In genomic region chr4:110211007-110211769, GRCh38 we compare ENCODE assay signal across 8 cellular contexts. TPM values are rescaled to one million over a fixed set of nuclear protein-coding genes. Genes with fewer than 3 reads are reported as not detected.
DNase-seq lines count a peak whose midpoint lies in the region; ATAC-seq, FAIRE-seq and TF ChIP-seq lines count a peak whose summit lies in the region.

No MANE protein-coding gene starts in this region.

- no peaks in the 10 kb centered on the region for H3K79me1 ChIP-seq in H1 (ENCODE audit: low read depth, low read length)

- no peak overlapping the region for H4K5ac ChIP-seq in H1 (ENCODE audit: insufficient read length, low read depth, low read length)

- peak overlapping the region in 1 of 9 donors; percentile 25 for H3K27ac Mint-ChIP-seq in naive thymus-derived CD4-positive, alpha-beta T cell

- TF ChIP-seq RAD21 in H1 (IDR thresholded peaks at IDR 0.05 in 1 of 2, conservative IDR thresholded peaks at IDR 0.05 in 1 of 2; ENCODE audit: low read depth in 2 of 2, low read length in 2 of 2), result peak; percentile 48 to 52

- peaks cover 0 to 7% (median 0%) of the 10 kb centered on the region in 5 donors for H3K27me3 Mint-ChIP-seq in naive thymus-derived CD4-positive, alpha-beta T cell

- 86% methylated on average over 13 of the region's 13 CpGs; no CpG with 5 or more reads in 1 of the 2 experiments for WGBS in H1 (ENCODE audit: extremely low coverage in 1 of 2, insufficient coverage in 1 of 2, insufficient read length in 1 of 2, insufficient replicate concordance in 2 of 2, low coverage in 1 of 2, low lambda C conversion rate in 2 of 2, missing lambda C conversion rate in 1 of 2), 2 experiments

- no peaks in the 10 kb centered on the region for H3K79me2 ChIP-seq in H1 (ENCODE audit: control insufficient read depth in 1 of 2, insufficient read depth in 2 of 2, low read length in 2 of 2)

- peak; percentile 88 for ATAC-seq in GM21423 (IDR thresholded peaks at IDR 0.05; ENCODE audit: unreplicated experiment)
- ATAC-seq in naive thymus-derived CD4-positive, alpha-beta T cell, result peak; percentile 78

- H2AFZ ChIP-seq in H1 (ENCODE audit: low read length), result no peak overlapping the region

- H3K4me2 ChIP-seq in H1 (ENCODE audit: insufficient read depth in 1 of 2, low read depth in 2 of 2, low read length in 2 of 2), result no peak overlapping the region

- no peak overlapping the region for H3K14ac ChIP-seq in H1 (ENCODE audit: insufficient read length)

- no peak for TF ChIP-seq EP300 in H1 (IDR thresholded peaks at IDR 0.05; ENCODE audit: borderline replicate concordance in 1 of 2, low read depth in 2 of 2, low read length in 2 of 2)

- H3K23ac ChIP-seq in H1 (ENCODE audit: insufficient read length), result no peak overlapping the region

- H3K4me3 Mint-ChIP-seq in naive thymus-derived CD4-positive, alpha-beta T cell, result peak overlapping the region in 2 of 10 donors; percentile 25 to 29

- H2BK15ac ChIP-seq in H1 (ENCODE audit: low read length), result no peak overlapping the region

- H3K9me3 Mint-ChIP-seq in naive thymus-derived CD4-positive, alpha-beta T cell, result no peaks in the 10 kb centered on the region

- H3K9me3 ChIP-seq in H1 (ENCODE audit: insufficient read depth in 2 of 2, low read depth in 1 of 2, low read length in 1 of 2), result no peaks in the 10 kb centered on the region
- no peaks in the 10 kb centered on the region for H3K9me3 ChIP-seq in naive thymus-derived CD4-positive, alpha-beta T cell (ENCODE audit: control insufficient read depth in 2 of 3, low read length in 3 of 3)

- H3K18ac ChIP-seq in H1 (ENCODE audit: extremely low read depth, low read length), result no peak overlapping the region

- no peak overlapping the region; the same call in 1 of the 2 replicates for H4K8ac ChIP-seq in H1 (ENCODE audit: extremely low read depth, insufficient read depth, low read length)

- no peak overlapping the region for H3K56ac ChIP-seq in H1 (replicated peaks; ENCODE audit: insufficient read length, low read depth, low read length)

- H4K91ac ChIP-seq in H1 (replicated peaks; ENCODE audit: insufficient read length, low read length), result peak overlapping the region; percentile 90

- no peak overlapping the region for H3K4ac ChIP-seq in H1 (replicated peaks; ENCODE audit: insufficient read length, low read depth, low read length)

- no peaks in the 10 kb centered on the region for H4K20me1 ChIP-seq in H1 (replicated peaks in 1 of 2; ENCODE audit: control insufficient read depth in 1 of 2, insufficient read depth in 2 of 2, low read length in 2 of 2)

- H2BK5ac ChIP-seq in H1 (ENCODE audit: low read depth, low read length), result no peak overlapping the region

- intact Hi-C loops in naive thymus-derived CD4-positive, alpha-beta T cell (cut with micrococcal nuclease), result loop anchor here (1.0 to 5.0 kb wide), 7 partner anchors 13 to 304 kb away; partner anchors contain the start of gene ELOVL6 (in 1 of the 2)

- no peak overlapping the region for H3K4me3 ChIP-seq in HL-60 (replicated peaks; ENCODE audit: insufficient read depth, low read length)
- H3K4me3 ChIP-seq in H1 (ENCODE audit: extremely low read depth in 1 of 4, insufficient read depth in 2 of 4, low read depth in 3 of 4, low read length in 4 of 4), result no peak overlapping the region
- H3K4me3 ChIP-seq in naive thymus-derived CD4-positive, alpha-beta T cell (ENCODE audit: low read length), result no peak overlapping the region

- DNase-seq in activated gamma-delta T cell treated with Interleukin-2 at 50 U/mL for 16 hours (peak; percentile 30), activated gamma-delta T cell (lab: John Stamatoyannopoulos, UW) (no peak), HL-60 (ENCODE audit: low read depth in 1 of 2, low spot score in 1 of 2) (no peak), SW480 (ENCODE audit: low spot score) (peak; percentile 41), H1 (ENCODE audit: low read depth in 1 of 2, low spot score in 2 of 2) (no peak), NCI-H1048 (lab: John Stamatoyannopoulos, UW) (no peak)
- DNase-seq in naive thymus-derived CD4-positive, alpha-beta T cell, result peak in 7 of 9 donors; percentile 15 to 59 (median 45)

- no peaks in the 10 kb centered on the region; the same call in 1 of the 2 replicates for H3K23me2 ChIP-seq in H1 (ENCODE audit: low read depth, low read length)

- no peak overlapping the region for H2BK20ac ChIP-seq in H1 (ENCODE audit: low read length)

- H3K36me3 ChIP-seq in H1 (ENCODE audit: control insufficient read depth in 2 of 4, insufficient read depth in 4 of 4, low read length in 3 of 4), result no peaks in the 10 kb centered on the region
- H3K36me3 ChIP-seq in naive thymus-derived CD4-positive, alpha-beta T cell (ENCODE audit: control insufficient read depth in 2 of 3, insufficient read depth in 3 of 3, low read length in 3 of 3), result no peaks in the 10 kb centered on the region

- POLR2A ChIA-PET in H1 (lab: Charles Lee; ENCODE audit: partially characterized antibody), result interaction anchor here (0.7 kb wide), 2 partner anchors 11 to 12 kb away, joined by 3 read pairs; no protein-coding TSS in a partner anchor
- POLR2A ChIA-PET in naive thymus-derived CD4-positive, alpha-beta T cell (lab: Charles Lee), result interaction anchor here (1.2 kb wide), 1 partner anchor 169 kb away, joined by 3 read pairs; no protein-coding TSS in a partner anchor

- no peaks in the 10 kb centered on the region for H3K36me3 Mint-ChIP-seq in naive thymus-derived CD4-positive, alpha-beta T cell

- FAIRE-seq in H1 (lab: Jason Lieb, UNC), result no peak

- TF ChIP-seq POLR2A in H1 (IDR thresholded peaks at IDR 0.05; ENCODE audit: control extremely low read depth in 1 of 2, low read depth in 2 of 2, low read length in 2 of 2), result no peak

- H2BK120ac ChIP-seq in H1 (replicated peaks; ENCODE audit: low read depth, low read length), result no peak overlapping the region

- H3K27ac ChIP-seq in HL-60 (replicated peaks), result no peak overlapping the region
- H3K27ac ChIP-seq in H1 (ENCODE audit: low read depth, low read length), result no peak overlapping the region
- no peak overlapping the region for H3K27ac ChIP-seq in naive thymus-derived CD4-positive, alpha-beta T cell (ENCODE audit: low read depth, low read length)

- CTCF ChIA-PET in H1 (lab: Charles Lee; ENCODE audit: partially characterized antibody), result interaction anchor here (0.7 to 1.6 kb wide), 22 partner anchors 8 to 172 kb away, joined by 3 to 7 read pairs (median 4); no protein-coding TSS in a partner anchor
- CTCF ChIA-PET in naive thymus-derived CD4-positive, alpha-beta T cell (lab: Charles Lee), result interaction anchor here (0.7 to 2.0 kb wide), 4 partner anchors 16 to 308 kb away, joined by 3 to 17 read pairs (median 4); no protein-coding TSS in a partner anchor

- H2BK12ac ChIP-seq in H1 (ENCODE audit: low read depth, low read length), result no peak overlapping the region

- no peak overlapping the region for H2AK5ac ChIP-seq in H1 (ENCODE audit: low read depth, low read length)

- peaks cover 0 to 5% (median 0%) of the 10 kb centered on the region in 7 donors for H3K4me1 Mint-ChIP-seq in naive thymus-derived CD4-positive, alpha-beta T cell

- H3K9ac ChIP-seq in H1 (replicated peaks in 1 of 4; ENCODE audit: extremely low read depth in 1 of 4, low read depth in 3 of 4, low read length in 3 of 4), result no peak overlapping the region

- TF ChIP-seq CTCF in HL-60 (IDR thresholded peaks at IDR 0.05; ENCODE audit: insufficient read depth, low read length), result peak; percentile 77
- peak in 2 of 3 experiments; percentile 42 to 60; a peak in 2 of 4 replicates for TF ChIP-seq CTCF in H1 (IDR thresholded peaks at IDR 0.05; ENCODE audit: control extremely low read depth in 1 of 3, insufficient read depth in 1 of 3, low read depth in 1 of 3, low read length in 3 of 3)

- H3K27me3 ChIP-seq in HL-60 (ENCODE audit: insufficient read depth, poor library complexity, severe bottlenecking) (no peaks in the 10 kb centered on the region), H1 (replicated peaks in 1 of 4; ENCODE audit: control insufficient read depth in 3 of 4, extremely low read depth in 1 of 4, insufficient read depth in 3 of 4, low read length in 3 of 4) (no peaks in the 10 kb centered on the region)
- no peaks in the 10 kb centered on the region for H3K27me3 ChIP-seq in naive thymus-derived CD4-positive, alpha-beta T cell (ENCODE audit: control insufficient read depth in 2 of 2, insufficient read depth in 2 of 2, low read length in 2 of 2)

- peaks cover 0 to 3% (median 0%) of the 10 kb centered on the region in 4 experiments; a peak in 1 of 7 replicates for H3K4me1 ChIP-seq in H1 (replicated peaks in 1 of 4; ENCODE audit: control insufficient read depth in 3 of 4, insufficient read depth in 4 of 4, low read length in 3 of 4)
- H3K4me1 ChIP-seq in naive thymus-derived CD4-positive, alpha-beta T cell (ENCODE audit: control insufficient read depth in 2 of 2, insufficient read depth in 2 of 2, low read length in 2 of 2), result no peaks in the 10 kb centered on the region

TF ChIP-seq in H1, 55 proteins besides CTCF, POLR2A, EP300 and RAD21:
- TF ChIP-seq SAP30 (IDR thresholded peaks at IDR 0.05; ENCODE audit: insufficient read depth, insufficient replicate concordance, low read length) (no peak), HDAC6 (IDR thresholded peaks at IDR 0.05; ENCODE audit: low read depth, low read length) (no peak)
TF ChIP-seq in H1: peak in this region for 0.

RNA-seq across cellular contexts. Expression of gene ELOVL6, which starts 12.8 kb away (rescaled TPM):
- total RNA-seq in H1 (2021; fragmentation: NEBNext Ultra II Directional; extraction: Animal tissue kit (Norgen Biotek cat#: 25700)), result 86.6 and 89.6 TPM in 2 replicates
- polyA plus RNA-seq in H1 (2011; rRNA removed), result 18.6 and 27.8 TPM in 2 replicates
- polyA plus RNA-seq in H1 (2011; cell fraction: cytosol; rRNA removed), result 49.1 TPM
- 28.8 TPM for polyA plus RNA-seq in H1 (2011; cell fraction: nucleus; rRNA removed)
- 53.7 to 81.8 TPM (median 55.0 TPM) in 4 replicates for polyA plus RNA-seq in H1 (2012, experiment 1 of 2)
- polyA plus RNA-seq in H1 (2012, experiment 2 of 2), result 27.8 TPM
- polyA plus RNA-seq in H1 (2013, experiment 1 of 2), result 105 TPM
- polyA plus RNA-seq in H1 (2013, experiment 2 of 2), result 124 TPM
- polyA minus RNA-seq in H1 (2011; rRNA and poly(A)+ RNA removed), result 93.8 and 126 TPM in 2 replicates
- polyA minus RNA-seq in H1 (2011; cell fraction: cytosol; rRNA and poly(A)+ RNA removed), result 37.6 TPM
- polyA minus RNA-seq in H1 (2011; cell fraction: nucleus; rRNA and poly(A)+ RNA removed), result 80.1 TPM
- 10 to 100 TPM in 1 of 5 experiments, 1 to 10 TPM in 2, under 1 TPM in 2; 0.24 to 32.9 (median 2.0) TPM for total RNA-seq in naive thymus-derived CD4-positive, alpha-beta T cell
- under 1 TPM; 0.13 to 0.41 TPM for polyA plus RNA-seq in naive thymus-derived CD4-positive, alpha-beta T cell

Comparison
In these comparisons a context has a peak if more than half of its experiments do, and no peak if none do; other contexts are left out.
1. DNase-seq: peak in activated gamma-delta T cell treated with Interleukin-2 at 50 U/mL for 16 hours (single experiment), SW480 (single experiment) and naive thymus-derived CD4-positive, alpha-beta T cell (7 of 9); none in activated gamma-delta T cell (single experiment), HL-60 (0 of 2), H1 (0 of 2) and NCI-H1048 (single experiment).